In the genomic region with DNA sequence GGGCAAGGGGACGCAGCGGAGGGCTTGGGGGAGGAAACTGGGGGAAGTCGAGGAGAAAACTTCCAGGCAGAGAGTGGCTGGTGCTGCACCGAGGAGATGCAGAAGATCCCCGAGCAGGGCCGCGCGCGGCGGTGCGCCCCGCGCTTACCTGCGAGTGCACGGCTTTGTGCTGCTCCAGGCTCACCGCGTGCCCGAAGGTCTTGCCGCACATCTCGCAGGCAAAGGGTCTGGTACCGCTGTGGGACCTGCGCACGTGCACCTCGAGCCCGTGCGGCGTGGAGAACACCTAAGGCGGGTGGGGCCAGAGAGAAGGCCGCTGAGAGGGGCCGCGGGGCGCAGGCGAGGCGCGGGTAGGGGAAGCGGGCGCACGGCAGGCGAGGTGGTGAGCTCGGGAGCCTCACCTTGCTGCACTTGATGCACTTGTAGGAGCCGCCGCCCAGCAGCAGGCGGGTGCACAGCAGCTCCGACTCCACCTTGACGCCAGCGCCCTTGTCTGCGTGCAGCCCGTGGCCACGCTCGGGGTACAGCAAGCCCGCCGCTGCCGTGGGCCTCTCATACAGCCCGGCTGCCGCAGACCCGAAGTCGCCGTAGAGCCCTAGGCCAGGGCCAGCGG, we compare ENCODE assay signal across 14 cellular contexts. TPM values are rescaled to one million over a fixed set of nuclear protein-coding genes. Genes with fewer than 3 reads are reported as not detected.
DNase-seq lines count a peak whose midpoint lies in the region; ATAC-seq lines count a peak whose summit lies in the region.
"Had no signal": no experiment of that assay in that cellular context is flagged by ENCODE, and none has a peak within 500 bp of the region (broad histone marks: within the 10 kb centered on the region; RNA-seq: fewer than 3 reads in every experiment).

No MANE protein-coding gene starts in this region.

- no peaks in the 10 kb centered on the region for H3K9me3 ChIP-seq in skeletal muscle satellite cell (replicated peaks; ENCODE audit: low read length)

- H3K4me3 ChIP-seq in skeletal muscle satellite cell (ENCODE audit: low read length) = peak overlapping the region; percentile 39

- H3K4me2 ChIP-seq in skeletal muscle satellite cell (ENCODE audit: low read length) = peak overlapping the region; percentile 56

- no peak for ATAC-seq in HG03175 (IDR thresholded peaks at IDR 0.05; ENCODE audit: unreplicated experiment)

- H3K9ac ChIP-seq in skeletal muscle satellite cell (ENCODE audit: low read depth, low read length) = no peak overlapping the region

- H3K27me3 ChIP-seq in skeletal muscle satellite cell (ENCODE audit: control insufficient read depth, insufficient read depth, low read length) = peaks cover 97% of the 10 kb centered on the region

- no peaks in the 10 kb centered on the region for H3K27me3 Mint-ChIP-seq in activated T-cell treated with anti-CD3 and anti-CD28 coated beads, Interleukin-2, amount 50 U/mL, for 24 hours
- H3K27me3 Mint-ChIP-seq in activated naive CD8-positive, alpha-beta T cell = no peaks in the 10 kb centered on the region

- peak overlapping the region; percentile 69 for H3K4me3 Mint-ChIP-seq in activated T-cell treated with anti-CD3 and anti-CD28 coated beads, Interleukin-2, amount 50 U/mL, for 24 hours
- H3K4me3 Mint-ChIP-seq in activated naive CD8-positive, alpha-beta T cell = peak overlapping the region; percentile 82

- H3K36me3 Mint-ChIP-seq in activated T-cell treated with anti-CD3 and anti-CD28 coated beads, Interleukin-2, amount 50 U/mL, for 24 hours (ENCODE audit: low read depth) = peaks cover 96% of the 10 kb centered on the region
- peaks cover 39% of the 10 kb centered on the region for H3K36me3 Mint-ChIP-seq in activated naive CD8-positive, alpha-beta T cell

- peaks cover 43% of the 10 kb centered on the region for H3K4me1 ChIP-seq in skeletal muscle satellite cell (ENCODE audit: control insufficient read depth, insufficient read depth, low read length)

- H3K4me1 Mint-ChIP-seq in activated T-cell treated with anti-CD3 and anti-CD28 coated beads, Interleukin-2, amount 50 U/mL, for 24 hours (ENCODE audit: low read depth) = peaks cover 67% of the 10 kb centered on the region
- peaks cover 54% of the 10 kb centered on the region for H3K4me1 Mint-ChIP-seq in activated naive CD8-positive, alpha-beta T cell (ENCODE audit: low read depth)

- no peaks in the 10 kb centered on the region for H3K9me3 Mint-ChIP-seq in activated T-cell treated with anti-CD3 and anti-CD28 coated beads, Interleukin-2, amount 50 U/mL, for 24 hours
- H3K9me3 Mint-ChIP-seq in activated naive CD8-positive, alpha-beta T cell (ENCODE audit: low read depth) = no peaks in the 10 kb centered on the region

- H3K36me3 ChIP-seq in skeletal muscle satellite cell (ENCODE audit: insufficient read depth, low read length) = no peaks in the 10 kb centered on the region

- H3K27ac Mint-ChIP-seq in activated T-cell treated with anti-CD3 and anti-CD28 coated beads, Interleukin-2, amount 50 U/mL, for 24 hours = peak overlapping the region; percentile 92
- H3K27ac Mint-ChIP-seq in activated naive CD8-positive, alpha-beta T cell = peak overlapping the region; percentile 86

- no peak for DNase-seq in activated T-cell treated with anti-CD3 and anti-CD28 coated beads, Interleukin-2, amount 50 U/mL, for 24 hours
- DNase-seq in activated T-cell treated with anti-CD3 and anti-CD28 coated beads for 4 hours = no peak
- peak; percentile 44 for DNase-seq in iPS-NIHi11 (ENCODE audit: low spot score)
- DNase-seq in OCI-M1 (lab: John Stamatoyannopoulos, UW) = no peak
- no peak for DNase-seq in foreskin melanocyte
- DNase-seq: ACHN; central memory CD4-positive, alpha-beta T cell; midbrain; NCI-H146; NCI-H82; stimulated activated CD4-positive, alpha-beta T cell treated with anti-CD3 and anti-CD28 coated beads, Interleukin-12 subunit alpha, Interleukin-12 subunit beta, amount 100 ng/mL, for 4 hours had no signal

RNA-seq across cellular contexts. Expression of a gene that starts 6.4 kb away (rescaled TPM):
- not detected in 2 replicates for total RNA-seq in skeletal muscle satellite cell (2012; rRNA removed)
